ENCODE assay signal across 8 cellular contexts in the genomic region with DNA sequence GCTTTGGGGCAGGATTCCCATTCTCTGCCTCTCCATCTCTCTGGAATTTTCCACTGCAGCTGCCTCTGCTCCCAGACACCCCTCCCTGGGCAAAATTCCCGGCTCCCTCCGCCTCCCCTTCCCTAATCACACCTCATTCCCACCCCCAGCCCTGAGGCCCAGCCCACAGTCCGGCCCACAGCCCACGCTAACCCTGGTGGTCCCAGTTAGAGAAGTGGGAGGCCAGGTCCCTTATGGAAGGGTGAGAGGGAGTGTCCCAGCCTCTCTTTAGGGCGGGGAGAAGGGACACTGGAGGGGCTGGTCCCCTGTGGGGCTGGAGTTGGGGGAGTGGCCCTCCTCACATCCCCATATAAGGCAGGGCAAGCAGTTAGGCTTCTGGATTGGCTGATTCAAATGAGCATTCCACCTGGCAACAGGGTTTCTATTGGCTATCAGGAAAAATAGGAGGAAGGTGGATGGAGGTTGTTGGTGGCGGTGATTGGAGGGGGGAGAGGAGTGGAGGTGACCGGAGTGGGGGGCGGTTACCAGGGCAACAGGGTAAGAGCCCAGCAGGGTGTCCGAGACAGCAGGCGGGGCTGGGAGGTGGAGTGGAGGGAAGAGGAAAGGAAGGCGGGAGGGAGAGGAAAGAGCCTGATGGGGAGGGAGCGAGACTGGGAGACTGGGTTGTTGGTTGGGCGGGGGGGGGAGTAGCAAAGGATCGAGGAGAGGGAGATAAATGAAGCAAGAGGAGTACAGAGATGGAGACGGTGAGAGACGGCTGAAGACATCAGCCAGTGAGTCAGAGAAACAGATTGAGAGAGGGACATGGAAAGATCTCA. TPM values are rescaled to one million over a fixed set of nuclear protein-coding genes. Genes with fewer than 3 reads are reported as not detected.
DNase-seq lines count a peak whose midpoint lies in the region; ATAC-seq, FAIRE-seq and TF ChIP-seq lines count a peak whose summit lies in the region.

No MANE protein-coding gene starts in this region.

- peak; percentile 38 for FAIRE-seq in D721Med (lab: Jason Lieb, UNC)

- no peaks in the 10 kb centered on the region for H3K9me3 Mint-ChIP-seq in activated CD4-positive, alpha-beta memory T cell treated with anti-CD3 and anti-CD28 coated beads for 36 hours

- H3K36me3 ChIP-seq in esophagus muscularis mucosa (peaks cover 0 to under 1% (median 0%) of the 10 kb centered on the region in 4 donors), mucosa of descending colon (ENCODE audit: low read depth) (no peaks in the 10 kb centered on the region), thyroid gland (no peaks in the 10 kb centered on the region)

- peaks cover 5% of the 10 kb centered on the region for H3K36me3 Mint-ChIP-seq in activated CD4-positive, alpha-beta memory T cell treated with anti-CD3 and anti-CD28 coated beads for 36 hours

- peaks cover 24% of the 10 kb centered on the region for H3K27me3 Mint-ChIP-seq in activated CD4-positive, alpha-beta memory T cell treated with anti-CD3 and anti-CD28 coated beads for 36 hours

- peaks cover 29% of the 10 kb centered on the region for H3K4me1 Mint-ChIP-seq in activated CD4-positive, alpha-beta memory T cell treated with anti-CD3 and anti-CD28 coated beads for 36 hours (ENCODE audit: low read depth)

- TF ChIP-seq POLR2A in esophagus muscularis mucosa (IDR thresholded peaks at IDR 0.05; ENCODE audit: low read depth) (no peak), thyroid gland (IDR thresholded peaks at IDR 0.05) (peak in 1 of 2 donors; percentile 78)

- under 1% methylated on average over 16 of the region's 16 CpGs for WGBS in esophagus muscularis mucosa
- 1 to 2% methylated on average over 16 of the region's 16 CpGs for WGBS in thyroid gland, 2 donors

- POLR2A ChIA-PET in activated CD4-positive, alpha-beta memory T cell treated with anti-CD3 and anti-CD28 coated beads for 36 hours (lab: Charles Lee) = interaction anchor here (1.3 kb wide), 1 partner anchor 10 kb away, joined by 3 read pairs; no protein-coding TSS in a partner anchor

- no peak for TF ChIP-seq EP300 in esophagus muscularis mucosa (IDR thresholded peaks at IDR 0.05)

- peak overlapping the region; percentile 95 to 100 (median 96) for H3K27ac ChIP-seq in esophagus muscularis mucosa (replicated peaks in 1 of 4)
- H3K27ac ChIP-seq in thyroid gland = peak overlapping the region; percentile 75 to 97 (median 94)

- CTCF ChIA-PET in activated CD4-positive, alpha-beta memory T cell treated with anti-CD3 and anti-CD28 coated beads for 36 hours (lab: Charles Lee) = interaction anchor here (0.7 to 4.1 kb wide), 4 partner anchors 11 to 41 kb away, joined by 3 to 80 read pairs (median 27); a partner anchor contains a TSS

- peaks cover 46 to 54% (median 50%) of the 10 kb centered on the region in 4 donors for H3K4me1 ChIP-seq in esophagus muscularis mucosa
- H3K4me1 ChIP-seq in mucosa of descending colon (ENCODE audit: low read depth) = peaks cover 34% of the 10 kb centered on the region
- H3K4me1 ChIP-seq in thyroid gland = peaks cover 26 to 34% of the 10 kb centered on the region in 2 donors

- DNase-seq in D721Med (ENCODE audit: insufficient read length, low spot score) (peak; percentile 77), NCI-H510A (lab: John Stamatoyannopoulos, UW) (peak; percentile 95), esophagus muscularis mucosa (ENCODE audit: extremely low spot score) (peak; percentile 98), mucosa of descending colon (peak; percentile 83 to 92 (median 86)), thyroid gland (peak; percentile 97 to 98)
- peak; percentile 72 for DNase-seq in activated CD4-positive, alpha-beta memory T cell treated with anti-CD3 and anti-CD28 coated beads for 36 hours

- peak overlapping the region; percentile 40 to 93 (median 61) for H3K4me3 ChIP-seq in esophagus muscularis mucosa
- no peak overlapping the region for H3K4me3 ChIP-seq in mucosa of descending colon
- H3K4me3 ChIP-seq in thyroid gland (replicated peaks in 1 of 3) = peak overlapping the region in 1 of 3 donors; percentile 25

- no peak for TF ChIP-seq CTCF in D721Med (IDR thresholded peaks at IDR 0.05; ENCODE audit: insufficient read depth, missing control alignments)
- TF ChIP-seq CTCF in esophagus muscularis mucosa (IDR thresholded peaks at IDR 0.05) = no peak
- no peak for TF ChIP-seq CTCF in mucosa of descending colon (IDR thresholded peaks at IDR 0.05)
- TF ChIP-seq CTCF in thyroid gland (IDR thresholded peaks at IDR 0.05) = no peak

- H3K27me3 ChIP-seq in esophagus muscularis mucosa (no peaks in the 10 kb centered on the region), thyroid gland (no peaks in the 10 kb centered on the region)

- peak; percentile 81 for ATAC-seq in GM19438 (IDR thresholded peaks at IDR 0.05; ENCODE audit: low read depth, unreplicated experiment)
- peak; percentile 76 for ATAC-seq in HG03460 (IDR thresholded peaks at IDR 0.05; ENCODE audit: unreplicated experiment)
- peak; percentile 80 for ATAC-seq in mucosa of descending colon

- no peaks in the 10 kb centered on the region for H3K9me3 ChIP-seq in esophagus muscularis mucosa
- H3K9me3 ChIP-seq in mucosa of descending colon = no peaks in the 10 kb centered on the region
- H3K9me3 ChIP-seq in thyroid gland = no peaks in the 10 kb centered on the region

- no peak overlapping the region for H3K27ac Mint-ChIP-seq in activated CD4-positive, alpha-beta memory T cell treated with anti-CD3 and anti-CD28 coated beads for 36 hours

- intact Hi-C loops in activated CD4-positive, alpha-beta memory T cell treated with anti-CD3 and anti-CD28 coated beads for 36 hours (cut with micrococcal nuclease) = loop anchor here (1.0 kb wide), 2 partner anchors 16 to 28 kb away; no protein-coding TSS in a partner anchor
- intact Hi-C loops in esophagus muscularis mucosa (cut with DNase I) (no loop called here), mucosa of descending colon (cut with DNase I, micrococcal nuclease) (no loop called here), thyroid gland (cut with DNase I) (no loop called here)

- H3K4me3 Mint-ChIP-seq in activated CD4-positive, alpha-beta memory T cell treated with anti-CD3 and anti-CD28 coated beads for 36 hours = peak overlapping the region; percentile 40

RNA-seq across cellular contexts. Expression of a gene that starts 1.9 kb away (rescaled TPM):
- 100 to 1,000 TPM; 104 to 109 TPM for total RNA-seq in activated CD4-positive, alpha-beta memory T cell treated with anti-CD3 and anti-CD28 coated beads for 36 hours
- total RNA-seq in esophagus muscularis mucosa = 100 to 1,000 TPM; 256 to 419 (median 338) TPM
- total RNA-seq in mucosa of descending colon = 100 to 1,000 TPM; 116 to 549 (median 122) TPM
- total RNA-seq in thyroid gland = 100 to 1,000 TPM in 2 of 4 donors, 10 to 100 TPM in 2; 60.0 to 186 (median 103) TPM

RNA-seq across cellular contexts. Expression of a gene that starts 8.1 kb away (rescaled TPM):
- total RNA-seq in activated CD4-positive, alpha-beta memory T cell treated with anti-CD3 and anti-CD28 coated beads for 36 hours = 100 to 1,000 TPM; 169 to 172 TPM
- total RNA-seq in esophagus muscularis mucosa (1 to 10 TPM; 1.7 to 4.0 (median 2.9) TPM), mucosa of descending colon (1 to 10 TPM; 1.8 to 4.7 (median 2.1) TPM), thyroid gland (under 1 TPM in 1 of 4 donors, not detected in 3; 0.13 TPM)

RNA-seq across cellular contexts. Expression of a gene that starts 11.3 kb away (rescaled TPM):
- 100 to 1,000 TPM; 140 to 141 TPM for total RNA-seq in activated CD4-positive, alpha-beta memory T cell treated with anti-CD3 and anti-CD28 coated beads for 36 hours
- total RNA-seq in esophagus muscularis mucosa (100 to 1,000 TPM; 169 to 247 (median 214) TPM), mucosa of descending colon (100 to 1,000 TPM; 136 to 177 (median 149) TPM), thyroid gland (100 to 1,000 TPM; 110 to 253 (median 196) TPM)

RNA-seq across cellular contexts. Expression of a gene that starts 25.1 kb away (rescaled TPM):
- 100 to 1,000 TPM; 290 to 300 TPM for total RNA-seq in activated CD4-positive, alpha-beta memory T cell treated with anti-CD3 and anti-CD28 coated beads for 36 hours
- 10 to 100 TPM in 2 of 4 donors, 1 to 10 TPM in 2; 6.6 to 16.2 (median 10.1) TPM for total RNA-seq in esophagus muscularis mucosa
- total RNA-seq in mucosa of descending colon = 10 to 100 TPM in 2 of 3 donors, 1 to 10 TPM in 1; 8.9 to 16.5 (median 14.8) TPM
- total RNA-seq in thyroid gland = 1 to 10 TPM; 3.5 to 8.1 (median 3.9) TPM

RNA-seq across cellular contexts. Expression of a gene that starts 40.4 kb away (rescaled TPM):
- 10 to 100 TPM; 37.6 to 39.4 TPM for total RNA-seq in activated CD4-positive, alpha-beta memory T cell treated with anti-CD3 and anti-CD28 coated beads for 36 hours
- total RNA-seq in esophagus muscularis mucosa (10 to 100 TPM; 51.9 to 71.8 (median 63.0) TPM), mucosa of descending colon (10 to 100 TPM; 32.8 to 47.2 (median 39.2) TPM), thyroid gland (10 to 100 TPM; 44.5 to 86.7 (median 63.1) TPM)

Comparison
In these comparisons a context has a peak if more than half of its experiments do, and no peak if none do; other contexts are left out.
1. RNA of a gene that starts 8.1 kb away (total RNA-seq): 169 to 172 TPM in activated CD4-positive, alpha-beta memory T cell treated with anti-CD3 and anti-CD28 coated beads for 36 hours; 1.7 to 4.0 TPM in esophagus muscularis mucosa, 1.8 to 4.7 TPM in mucosa of descending colon and 0.13 TPM in thyroid gland; every median in the first group is over 10 times any median in the second.
2. Peak in every context shown above with its lines, with median percentiles within 50 percentile points of each other: DNase-seq and ATAC-seq.